Comparison of ENCODE assay signal across 1 cellular context in genomic region chr4:10386044-10386443, GRCh38.
TF ChIP-seq lines count a peak whose summit lies in the region.

No MANE protein-coding gene starts in this region.

TF ChIP-seq in K562, 482 proteins besides CTCF, POLR2A, EP300 and RAD21 (continued from another document):
- TF ChIP-seq ZBTB40 (IDR thresholded peaks at IDR 0.05) (no peak), ZBTB40 (CRISPR knock-in tag; IDR thresholded peaks at IDR 0.05) (no peak), MYC (IDR thresholded peaks at IDR 0.05; ENCODE audit: low read depth, low read length) (0 out of 2 replicates have a peak, but pooled peaks have one; percentile 15), MYC (CRISPR knock-in tag; IDR thresholded peaks at IDR 0.05; ENCODE audit: borderline replicate concordance, low read depth) (no peak), JUND (IDR thresholded peaks at IDR 0.05; ENCODE audit: borderline replicate concordance, low read depth, low read length) (peak; percentile 51; the same call in 1 of the 2 replicates), JUND (tag; IDR thresholded peaks at IDR 0.05; ENCODE audit: borderline replicate concordance, low read depth, low read length) (no peak; the same call in 2 of the 3 replicates), TEAD4 (IDR thresholded peaks at IDR 0.05; ENCODE audit: low read length) (peak; percentile 65), TEAD4 (CRISPR knock-in tag; IDR thresholded peaks at IDR 0.05; ENCODE audit: borderline replicate concordance) (no peak), CBFA2T2 (conservative IDR thresholded peaks at IDR 0.05) (peak; percentile 49), SMARCE1 (IDR thresholded peaks at IDR 0.05) (peak; percentile 75; the same call in 1 of the 2 replicates), KLF16 (IDR thresholded peaks at IDR 0.05) (peak; percentile 35; the same call in 1 of the 2 replicates), KAT2B (IDR thresholded peaks at IDR 0.05; ENCODE audit: low read depth, low read length) (no peak), RCOR1 (IDR thresholded peaks at IDR 0.05; ENCODE audit: borderline replicate concordance in 1 of 2, low read depth in 2 of 2, low read length in 2 of 2) (peak in 1 of 2 experiments; percentile 44; a peak in 1 of 4 replicates), NFIC (IDR thresholded peaks at IDR 0.05) (peak; percentile 13; the same call in 1 of the 2 replicates), PRPF4 (IDR thresholded peaks at IDR 0.05; ENCODE audit: insufficient read depth, low read depth, low read length, poor library complexity, severe bottlenecking) (no peak), L3MBTL2 (IDR thresholded peaks at IDR 0.05) (peak; percentile 32; the same call in 1 of the 2 replicates), ZNF583 (CRISPR knock-in tag; IDR thresholded peaks at IDR 0.05) (no peak), GTF2E2 (tag; IDR thresholded peaks at IDR 0.05) (no peak), TCF3 (CRISPR knock-in tag; IDR thresholded peaks at IDR 0.05) (peak; percentile 49), MTA1 (IDR thresholded peaks at IDR 0.05; ENCODE audit: borderline replicate concordance) (0 out of 2 replicates have a peak, but pooled peaks have one; percentile 34), MEIS2 (IDR thresholded peaks at IDR 0.05; ENCODE audit: partially characterized antibody) (peak; percentile 10), TAL1 (IDR thresholded peaks at IDR 0.05) (peak; percentile 50; the same call in 1 of the 2 replicates), ILK (tag; IDR thresholded peaks at IDR 0.05; ENCODE audit: borderline replicate concordance, low read depth) (no peak), NFE2 (IDR thresholded peaks at IDR 0.05; ENCODE audit: low read depth) (no peak), ELF2 (CRISPR knock-in tag; IDR thresholded peaks at IDR 0.05) (no peak)
- TF ChIP-seq, protein P1, sequence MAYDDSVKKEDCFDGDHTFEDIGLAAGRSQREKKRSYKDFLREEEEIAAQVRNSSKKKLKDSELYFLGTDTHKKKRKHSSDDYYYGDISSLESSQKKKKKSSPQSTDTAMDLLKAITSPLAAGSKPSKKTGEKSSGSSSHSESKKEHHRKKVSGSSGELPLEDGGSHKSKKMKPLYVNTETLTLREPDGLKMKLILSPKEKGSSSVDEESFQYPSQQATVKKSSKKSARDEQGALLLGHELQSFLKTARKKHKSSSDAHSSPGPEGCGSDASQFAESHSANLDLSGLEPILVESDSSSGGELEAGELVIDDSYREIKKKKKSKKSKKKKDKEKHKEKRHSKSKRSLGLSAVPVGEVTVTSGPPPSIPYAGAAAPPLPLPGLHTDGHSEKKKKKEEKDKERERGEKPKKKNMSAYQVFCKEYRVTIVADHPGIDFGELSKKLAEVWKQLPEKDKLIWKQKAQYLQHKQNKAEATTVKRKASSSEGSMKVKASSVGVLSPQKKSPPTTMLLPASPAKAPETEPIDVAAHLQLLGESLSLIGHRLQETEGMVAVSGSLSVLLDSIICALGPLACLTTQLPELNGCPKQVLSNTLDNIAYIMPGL (CRISPR knock-in tag; IDR thresholded peaks at IDR 0.05): no peak
